In the genomic region with DNA sequence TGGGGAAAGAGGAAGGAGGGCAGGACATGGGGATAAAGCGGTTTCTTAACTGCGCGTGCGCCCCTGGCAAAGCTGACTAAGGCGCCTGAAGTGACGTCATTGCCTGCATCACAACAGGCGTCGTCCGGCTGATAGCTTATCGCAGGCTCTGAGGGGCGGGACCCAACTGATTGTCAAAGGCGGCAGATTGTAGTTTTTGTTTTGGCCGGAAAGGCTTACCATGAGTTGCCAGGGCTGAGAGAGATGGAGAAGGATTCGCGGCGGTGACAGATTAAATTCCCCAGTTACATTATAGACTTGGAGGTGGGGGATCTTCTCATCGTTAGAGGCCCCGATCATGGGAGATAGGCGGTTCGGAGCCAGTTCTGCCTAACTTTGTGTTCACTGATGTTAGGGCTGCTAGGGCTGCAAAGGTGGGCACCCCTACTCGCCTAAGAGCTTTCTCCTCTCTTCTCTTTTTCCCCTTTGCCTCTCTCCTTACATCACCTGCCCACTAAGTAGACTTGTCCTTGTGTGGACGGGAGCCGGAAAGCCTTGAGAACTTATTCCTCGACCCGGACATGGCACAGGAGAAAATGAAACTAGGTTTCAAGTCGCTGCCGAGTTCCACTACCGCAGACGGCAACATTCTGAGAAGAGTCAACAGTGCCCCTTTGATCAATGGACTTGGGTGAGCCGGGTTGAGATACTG, we compare ENCODE assay signal across 9 cellular contexts. TPM values are rescaled to one million over a fixed set of nuclear protein-coding genes. Genes with fewer than 3 reads are reported as not detected.
DNase-seq lines count a peak whose midpoint lies in the region; ATAC-seq, FAIRE-seq and TF ChIP-seq lines count a peak whose summit lies in the region.
"Had no signal": no experiment of that assay in that cellular context is flagged by ENCODE, and none has a peak within 500 bp of the region (broad histone marks: within the 10 kb centered on the region; RNA-seq: fewer than 3 reads in every experiment).

No MANE protein-coding gene starts in this region.

- H3K4me3 ChIP-seq in A549 (peak overlapping the region; percentile 67), brain microvascular endothelial cell (ENCODE audit: low read depth, low read length) (peak overlapping the region; percentile 75), iPS-11a (ENCODE audit: low read depth, low read length) (peak overlapping the region; percentile 40), skeletal muscle cell (ENCODE audit: low read depth, low read length) (peak overlapping the region; percentile 69)

- DNase-seq in A549 (ENCODE audit: low read depth in 1 of 2, low spot score in 1 of 2) (peak; percentile 77 to 95), NCI-H2107 treated with DMSO at 0.1 percent for 48 hours (lab: John Stamatoyannopoulos, UW; ENCODE audit: unreplicated experiment) (peak; percentile 92), UCSD-AML1 (lab: John Stamatoyannopoulos, UW; ENCODE audit: unreplicated experiment) (peak; percentile 84), brain microvascular endothelial cell (peak; percentile 87), skeletal muscle cell (ENCODE audit: low read depth) (peak; percentile 64)

- peaks cover 3% of the 10 kb centered on the region; the same call in 1 of the 3 replicates for H3K4me1 ChIP-seq in A549

- in situ Hi-C loops in brain microvascular endothelial cell (cut with HindIII; ENCODE audit: low pct_ligation_motif_present, low sequenced_read_pairs): no loop called here

- TF ChIP-seq RAD21 in A549 (conservative IDR thresholded peaks at IDR 0.05 in 1 of 2, IDR thresholded peaks at IDR 0.05 in 1 of 2): no peak

- 1% methylated on average over 29 of the region's 30 CpGs for WGBS in A549 (ENCODE audit: missing lambda C conversion rate)

- ATAC-seq in A549 (peak; percentile 97 to 98), GM18861 (IDR thresholded peaks at IDR 0.05; ENCODE audit: unreplicated experiment) (peak; percentile 68), HG03066 (IDR thresholded peaks at IDR 0.05; ENCODE audit: low read depth, unreplicated experiment) (peak; percentile 92)

- H3K36me3 ChIP-seq in brain microvascular endothelial cell (replicated peaks): no peaks in the 10 kb centered on the region

- TF ChIP-seq CTCF in A549 (IDR thresholded peaks at IDR 0.05) (no peak), brain microvascular endothelial cell (IDR thresholded peaks at IDR 0.05; ENCODE audit: low read depth, low read length, missing control alignments) (no peak)

- TF ChIP-seq EP300 in A549 (IDR thresholded peaks at IDR 0.05): no peak

- TF ChIP-seq POLR2A in A549 (IDR thresholded peaks at IDR 0.05; ENCODE audit: low read length): peak; percentile 28; the same call in 1 of the 2 replicates

- peak overlapping the region; percentile 63 for H3K4me2 ChIP-seq in A549

- H3K9me3 ChIP-seq in A549: no peaks in the 10 kb centered on the region

- FAIRE-seq in A549 (lab: Jason Lieb, UNC): peak; percentile 99
- FAIRE-seq: G401.6 had no signal

- no peaks in the 10 kb centered on the region for H3K27me3 ChIP-seq in brain microvascular endothelial cell (replicated peaks)

- POLR2A ChIA-PET in A549 (lab: Yijun Ruan, JAX): interaction anchor here (0.5 to 1.1 kb wide), 6 partner anchors 9 to 245 kb away, joined by 3 to 4 read pairs (median 3); partner anchors contain the start of gene RTL8A

- CTCF ChIA-PET in A549 (lab: Yijun Ruan, JAX): interaction anchor here (0.7 to 1.5 kb wide), 4 partner anchors 9 to 323 kb away, joined by 3 to 5 read pairs (median 4); no protein-coding TSS in a partner anchor

- H3K27ac ChIP-seq in A549 (peak overlapping the region; percentile 73 to 82), brain microvascular endothelial cell (peak overlapping the region; percentile 56)

TF ChIP-seq in A549, 52 proteins besides CTCF, POLR2A, EP300 and RAD21:
- TF ChIP-seq ZC3H11A (IDR thresholded peaks at IDR 0.05) (no peak), FOSL2 (IDR thresholded peaks at IDR 0.05) (no peak), FOSL2 (CRISPR knock-in tag; IDR thresholded peaks at IDR 0.05) (peak; percentile 77), PHF8 (IDR thresholded peaks at IDR 0.05; ENCODE audit: borderline replicate concordance, low read depth) (0 out of 2 replicates have a peak, but pooled peaks have one; percentile 10), CEBPB (IDR thresholded peaks at IDR 0.05) (no peak), RFX5 (IDR thresholded peaks at IDR 0.05) (0 out of 2 replicates have a peak, but pooled peaks have one; percentile 22), RCOR1 (IDR thresholded peaks at IDR 0.05; ENCODE audit: low read depth, low read length) (no peak)

RNA-seq across cellular contexts. Expression of gene PABIR2, which starts 10.2 kb away (rescaled TPM):
- polyA plus RNA-seq in A549 (2011; rRNA removed) (39.0 and 53.8 TPM in 2 replicates), A549 (2017; fragmentation: RNase III; extraction: RNeasy Plus Mini Kit Qiagen cat#74134 plus additional on column Dnase treatment) (35.2 to 36.0 TPM (median 35.3 TPM) in 3 replicates)
- polyA plus RNA-seq in A549 (2012; cell fraction: cytosol; rRNA removed): 21.6 and 28.3 TPM in 2 replicates
- 22.8 and 27.9 TPM in 2 replicates for polyA plus RNA-seq in A549 (2012; cell fraction: nucleus; rRNA removed)
- polyA minus RNA-seq in A549 (2011; rRNA and poly(A)+ RNA removed): 26.8 and 30.0 TPM in 2 replicates

Comparison
In these comparisons a context has a peak if more than half of its experiments do, and no peak if none do; other contexts are left out.
1. Peak in every context shown above with its lines: DNase-seq, ATAC-seq, H3K4me3 ChIP-seq and H3K27ac ChIP-seq.